Comparison of ENCODE assay signal across 12 cellular contexts in genomic region chr9:132582276-132582785, GRCh38. TPM values are rescaled to one million over a fixed set of nuclear protein-coding genes. Genes with fewer than 3 reads are reported as not detected.
DNase-seq lines count a peak whose midpoint lies in the region; ATAC-seq and TF ChIP-seq lines count a peak whose summit lies in the region.
"Had no signal": no experiment of that assay in that cellular context is flagged by ENCODE, and none has a peak within 500 bp of the region (broad histone marks: within the 10 kb centered on the region; RNA-seq: fewer than 3 reads in every experiment).

Gene BARHL1 (plus strand): TSS chr9:132582606. CDS start chr9:132582798, 192 bp downstream.

- H3K9ac ChIP-seq in iPS-20b (ENCODE audit: low read depth, low read length) = no peak within 1 kb of the TSS

- CTCF ChIA-PET in activated naive CD4-positive, alpha-beta T cell treated with anti-CD3 and anti-CD28 coated beads, Interleukin-2, amount 10 ng/mL, durations not matched to agents 7 days and 5 days (lab: Charles Lee) = no interaction called here

- no peak for TF ChIP-seq EP300 in tibial nerve (IDR thresholded peaks at IDR 0.05)

- peak within 1 kb of the TSS; percentile 83 for H3K27ac Mint-ChIP-seq in activated naive CD4-positive, alpha-beta T cell treated with anti-CD3 and anti-CD28 coated beads, Interleukin-2, amount 10 ng/mL, durations not matched to agents 7 days and 5 days

- peak within 1 kb of the TSS; percentile 62 for H3K4me3 Mint-ChIP-seq in activated naive CD4-positive, alpha-beta T cell treated with anti-CD3 and anti-CD28 coated beads, Interleukin-2, amount 10 ng/mL, durations not matched to agents 7 days and 5 days

- H3K27me3 ChIP-seq in ascending aorta (peaks cover 45% of the 10 kb centered on the region), iPS-20b (ENCODE audit: insufficient read depth, low read length) (peaks cover 100% of the 10 kb centered on the region), tibial nerve (peaks cover 6 to 99% of the 10 kb centered on the region in 2 donors), SJCRH30 (no peaks in the 10 kb centered on the region)

- no peaks in the 10 kb centered on the region for H3K9me3 Mint-ChIP-seq in activated naive CD4-positive, alpha-beta T cell treated with anti-CD3 and anti-CD28 coated beads, Interleukin-2, amount 10 ng/mL, durations not matched to agents 7 days and 5 days
- H3K9me3 Mint-ChIP-seq: activated naive CD4-positive, alpha-beta T cell treated with anti-CD3 and anti-CD28 coated beads, Interleukin-2, amount 50 U/mL, for 72 hours had no signal

- intact Hi-C loops in ascending aorta (cut with DNase I) = no loop called here

- H3K4me3 ChIP-seq in ascending aorta (peak within 1 kb of the TSS; percentile 42 to 51), iPS-20b (ENCODE audit: low read length) (peak within 1 kb of the TSS; percentile 61; the same call in 1 of the 2 replicates), tibial nerve (peak within 1 kb of the TSS in 3 of 4 donors; percentile 11 to 42 (median 25)), SJCRH30 (no peak within 1 kb of the TSS)

- 4 to 6% methylated on average over 33 to 34 of the region's 36 CpGs for WGBS in tibial nerve, 2 donors

- TF ChIP-seq POLR2A in tibial nerve (IDR thresholded peaks at IDR 0.05) = no peak

- no peaks in the 10 kb centered on the region for H3K36me3 Mint-ChIP-seq in activated naive CD4-positive, alpha-beta T cell treated with anti-CD3 and anti-CD28 coated beads, Interleukin-2, amount 10 ng/mL, durations not matched to agents 7 days and 5 days

- peaks cover 100% of the 10 kb centered on the region for H3K27me3 Mint-ChIP-seq in activated naive CD4-positive, alpha-beta T cell treated with anti-CD3 and anti-CD28 coated beads, Interleukin-2, amount 10 ng/mL, durations not matched to agents 7 days and 5 days

- no peak for DNase-seq in activated naive CD4-positive, alpha-beta T cell treated with anti-CD3 and anti-CD28 coated beads, Interleukin-2, amount 10 ng/mL, durations not matched to agents 7 days and 5 days
- DNase-seq in activated naive CD4-positive, alpha-beta T cell (lab: John Stamatoyannopoulos, UW) = no peak
- DNase-seq in ascending aorta (ENCODE audit: low spot score in 2 of 2) (no peak), tibial nerve (ENCODE audit: low spot score in 2 of 2) (no peak), SJCRH30 (no peak), mesenteric fat pad (ENCODE audit: low spot score) (no peak)
- DNase-seq: DMS79 had no signal

- H3K4me1 ChIP-seq in ascending aorta = no peaks in the 10 kb centered on the region
- H3K4me1 ChIP-seq in iPS-20b (ENCODE audit: insufficient read depth, low read length) = peaks cover 16% of the 10 kb centered on the region
- H3K4me1 ChIP-seq in tibial nerve = peaks cover 0 to 35% (median 4%) of the 10 kb centered on the region in 4 donors
- H3K4me1 ChIP-seq in SJCRH30 = no peaks in the 10 kb centered on the region

- H3K27ac ChIP-seq in ascending aorta (no peak within 1 kb of the TSS), iPS-20b (ENCODE audit: low read length) (no peak within 1 kb of the TSS), tibial nerve (no peak within 1 kb of the TSS), SJCRH30 (no peak within 1 kb of the TSS)
- H3K27ac ChIP-seq: left lung had no signal

- no peak for TF ChIP-seq CTCF in ascending aorta (IDR thresholded peaks at IDR 0.05)
- TF ChIP-seq CTCF in tibial nerve (IDR thresholded peaks at IDR 0.05) = no peak

- H3K4me1 Mint-ChIP-seq in activated naive CD4-positive, alpha-beta T cell treated with anti-CD3 and anti-CD28 coated beads, Interleukin-2, amount 10 ng/mL, durations not matched to agents 7 days and 5 days = peaks cover 10% of the 10 kb centered on the region

- H3K9me3 ChIP-seq in ascending aorta = no peaks in the 10 kb centered on the region
- H3K9me3 ChIP-seq in iPS-20b (ENCODE audit: insufficient read depth, low read depth, low read length) = peaks cover 5% of the 10 kb centered on the region; the same call in 1 of the 2 replicates
- H3K9me3 ChIP-seq in tibial nerve = no peaks in the 10 kb centered on the region
- no peaks in the 10 kb centered on the region for H3K9me3 ChIP-seq in SJCRH30 (replicated peaks)
- H3K9me3 ChIP-seq: left lung had no signal

- ATAC-seq in HG02588 (IDR thresholded peaks at IDR 0.05; ENCODE audit: unreplicated experiment) = no peak

- H3K36me3 ChIP-seq in ascending aorta = no peaks in the 10 kb centered on the region
- no peaks in the 10 kb centered on the region for H3K36me3 ChIP-seq in iPS-20b (ENCODE audit: insufficient read depth, low read depth, low read length)
- H3K36me3 ChIP-seq in tibial nerve = no peaks in the 10 kb centered on the region
- no peaks in the 10 kb centered on the region for H3K36me3 ChIP-seq in SJCRH30
- H3K36me3 ChIP-seq: left lung had no signal

RNA-seq across cellular contexts. Expression of gene BARHL1, which starts in this region (rescaled TPM):
- total RNA-seq in ascending aorta (not detected), tibial nerve (not detected), mesenteric fat pad (not detected)
- not detected in 2 replicates for total RNA-seq in SJCRH30 (2014; rRNA removed; shearing (Covaris generic))
- total RNA-seq: activated naive CD4-positive, alpha-beta T cell treated with anti-CD3 and anti-CD28 coated beads, Interleukin-2, amount 50 U/mL, for 72 hours; HT1080; left lung had no signal
